Comparison of ENCODE assay signal across 10 cellular contexts in genomic region chr10:8061274-8062211, GRCh38. TPM values are rescaled to one million over a fixed set of nuclear protein-coding genes. Genes with fewer than 3 reads are reported as not detected.
A peak's percentile ranks its signal among the peaks of the same experiment; 100 is the strongest.
DNase-seq lines count a peak whose midpoint lies in the region; ATAC-seq and FAIRE-seq lines count a peak whose summit lies in the region.
"Had no signal": no experiment of that assay in that cellular context is flagged by ENCODE, and none has a peak within 500 bp of the region (broad histone marks: within the 10 kb centered on the region; RNA-seq: fewer than 3 reads in every experiment).

No MANE protein-coding gene starts in this region.

- no peak overlapping the region for H3K4me3 ChIP-seq in small intestine (ENCODE audit: low read depth in 1 of 2, low read length in 2 of 2)

- no peaks in the 10 kb centered on the region for H3K4me1 ChIP-seq in small intestine (ENCODE audit: control insufficient read depth in 2 of 2, insufficient read depth in 1 of 2, low read depth in 1 of 2, low read length in 1 of 2)

- H3K27ac Mint-ChIP-seq in T-helper 17 cell: peak overlapping the region; percentile 99

- H3K36me3 ChIP-seq in small intestine (ENCODE audit: control insufficient read depth in 2 of 2, insufficient read depth in 2 of 2, low read length in 2 of 2): no peaks in the 10 kb centered on the region

- H3K27me3 Mint-ChIP-seq in T-helper 17 cell: no peaks in the 10 kb centered on the region

- peaks cover 0 to 21% of the 10 kb centered on the region in 2 donors for H3K27me3 ChIP-seq in small intestine (ENCODE audit: control insufficient read depth in 2 of 2, insufficient read depth in 2 of 2, low read length in 2 of 2)

- H3K36me3 Mint-ChIP-seq in T-helper 17 cell (ENCODE audit: low read depth): peaks cover 24% of the 10 kb centered on the region

- no peaks in the 10 kb centered on the region for H3K9me3 ChIP-seq in T-helper 17 cell (ENCODE audit: control insufficient read depth, low read length, poor library complexity, severe bottlenecking)
- no peaks in the 10 kb centered on the region for H3K9me3 ChIP-seq in small intestine (ENCODE audit: control insufficient read depth, low read depth)

- no peak for FAIRE-seq in small intestine (lab: Jason Lieb, UNC)

- WGBS in small intestine, 3 donors: 70 to 76% (median 74%) methylated on average over 14 to 17 of the region's 17 CpGs

- peaks cover 75% of the 10 kb centered on the region for H3K4me1 Mint-ChIP-seq in T-helper 17 cell

- ATAC-seq in GM18868 (IDR thresholded peaks at IDR 0.05; ENCODE audit: unreplicated experiment): peak; percentile 19
- ATAC-seq in T-helper 17 cell: peak; percentile 61
- ATAC-seq in left lobe of liver: no peak

- DNase-seq in T-helper 17 cell: no peak
- peak; percentile 60 for DNase-seq in central memory CD4-positive, alpha-beta T cell
- peak; percentile 27 for DNase-seq in small intestine
- DNase-seq in NCI-H82 treated with DMSO at 0.1 percent for 48 hours (lab: John Stamatoyannopoulos, UW; ENCODE audit: unreplicated experiment): no peak
- no peak for DNase-seq in left lobe of liver (ENCODE audit: low spot score)
- no peak for DNase-seq in SW480 (ENCODE audit: low spot score)
- no peak for DNase-seq in GF-D8 (lab: John Stamatoyannopoulos, UW)
- DNase-seq: NCI-H2171 treated with DMSO at 0.1 percent for 48 hours had no signal

- peak overlapping the region in 1 of 2 donors; percentile 50 for H3K27ac ChIP-seq in small intestine (ENCODE audit: low read depth in 1 of 2, low read length in 1 of 2)

- peak overlapping the region; percentile 97 for H3K4me3 Mint-ChIP-seq in T-helper 17 cell

RNA-seq across cellular contexts. Expression of gene GATA3, which starts 7.1 kb away (rescaled TPM):
- 100 to 1,000 TPM in 1 of 2 donors, 10 to 100 TPM in 1; 91.9 to 149 TPM for total RNA-seq in T-helper 17 cell
- polyA plus RNA-seq in small intestine: under 1 TPM; 0.37 to 0.81 (median 0.45) TPM
- 0.88 TPM for total RNA-seq in left lobe of liver
- polyA plus RNA-seq: neural cell had no signal

Comparison
In these comparisons a context has a peak if more than half of its experiments do, and no peak if none do; other contexts are left out.
1. DNase-seq: peak in central memory CD4-positive, alpha-beta T cell (single experiment) and small intestine (single experiment); none in T-helper 17 cell (0 of 3), NCI-H82 treated with DMSO at 0.1 percent for 48 hours (single experiment), left lobe of liver (single experiment), SW480 (single experiment) and GF-D8 (single experiment).
2. RNA of gene GATA3, which starts 7.1 kb away (total RNA-seq): 91.9 to 149 TPM in T-helper 17 cell; 0.88 TPM in left lobe of liver (single experiment); every median in the first group is over 10 times any median in the second.